8 cellular contexts compared by ENCODE assay signal in genomic region chr20:45970646-45971424, GRCh38. TPM values are rescaled to one million over a fixed set of nuclear protein-coding genes. Genes with fewer than 3 reads are reported as not detected.
DNase-seq lines count a peak whose midpoint lies in the region; ATAC-seq and TF ChIP-seq lines count a peak whose summit lies in the region.

No MANE protein-coding gene starts in this region.

- H3K27ac ChIP-seq in epithelial cell of prostate: peak overlapping the region; percentile 99

- H3K4me3 Mint-ChIP-seq in naive B cell: peak overlapping the region; percentile 89 to 99 (median 95)

- H3K9me3 Mint-ChIP-seq in naive B cell: peaks cover 0 to 4% (median 0%) of the 10 kb centered on the region in 7 donors

- H3K4me1 Mint-ChIP-seq in naive B cell: peaks cover 23 to 31% (median 30%) of the 10 kb centered on the region in 3 donors

- peaks cover 0 to 2% (median 0%) of the 10 kb centered on the region in 3 donors for H3K27me3 Mint-ChIP-seq in naive B cell

- H3K27ac Mint-ChIP-seq in naive B cell: peak overlapping the region; percentile 56 to 100 (median 97)

- H3K36me3 Mint-ChIP-seq in naive B cell: peaks cover 6 to 8% of the 10 kb centered on the region in 2 donors

- ATAC-seq in GM21528 (IDR thresholded peaks at IDR 0.05; ENCODE audit: low FRiP score, unreplicated experiment) (peak; percentile 5), SK-N-SH treated with all-trans-retinoic acid at 6 μM for 48 hours (peak; percentile 8), naive B cell (ENCODE audit: low read depth in 2 of 2) (no peak), HG03097 (IDR thresholded peaks at IDR 0.05; ENCODE audit: low FRiP score, unreplicated experiment) (no peak)

- DNase-seq in CD1c-positive myeloid dendritic cell (ENCODE audit: extremely low spot score): peak; percentile 27
- DNase-seq in epithelial cell of prostate (ENCODE audit: low read depth, low spot score): no peak
- DNase-seq in naive B cell: peak; percentile 33
- no peak for DNase-seq in SKM-1 treated with dmso at 0.1 percent for 144 hours (lab: John Stamatoyannopoulos, UW; ENCODE audit: unreplicated experiment)
- DNase-seq in activated CD4-positive, CD25-positive, alpha-beta regulatory T cell (lab: John Stamatoyannopoulos, UW): no peak

TF ChIP-seq in SK-N-SH treated with all-trans-retinoic acid at 6 μM for 48 hours, 23 proteins besides CTCF, POLR2A, EP300 and RAD21:
- TF ChIP-seq ZC3H10 (CRISPR knock-in tag; IDR thresholded peaks at IDR 0.05): no peak
- no peak for TF ChIP-seq PPARA (CRISPR knock-in tag; IDR thresholded peaks at IDR 0.05; ENCODE audit: borderline replicate concordance)
- TF ChIP-seq CSDC2 (CRISPR knock-in tag; IDR thresholded peaks at IDR 0.05): no peak
- no peak for TF ChIP-seq BACH2 (CRISPR knock-in tag; IDR thresholded peaks at IDR 0.05; ENCODE audit: borderline replicate concordance)
- TF ChIP-seq, protein P1, sequence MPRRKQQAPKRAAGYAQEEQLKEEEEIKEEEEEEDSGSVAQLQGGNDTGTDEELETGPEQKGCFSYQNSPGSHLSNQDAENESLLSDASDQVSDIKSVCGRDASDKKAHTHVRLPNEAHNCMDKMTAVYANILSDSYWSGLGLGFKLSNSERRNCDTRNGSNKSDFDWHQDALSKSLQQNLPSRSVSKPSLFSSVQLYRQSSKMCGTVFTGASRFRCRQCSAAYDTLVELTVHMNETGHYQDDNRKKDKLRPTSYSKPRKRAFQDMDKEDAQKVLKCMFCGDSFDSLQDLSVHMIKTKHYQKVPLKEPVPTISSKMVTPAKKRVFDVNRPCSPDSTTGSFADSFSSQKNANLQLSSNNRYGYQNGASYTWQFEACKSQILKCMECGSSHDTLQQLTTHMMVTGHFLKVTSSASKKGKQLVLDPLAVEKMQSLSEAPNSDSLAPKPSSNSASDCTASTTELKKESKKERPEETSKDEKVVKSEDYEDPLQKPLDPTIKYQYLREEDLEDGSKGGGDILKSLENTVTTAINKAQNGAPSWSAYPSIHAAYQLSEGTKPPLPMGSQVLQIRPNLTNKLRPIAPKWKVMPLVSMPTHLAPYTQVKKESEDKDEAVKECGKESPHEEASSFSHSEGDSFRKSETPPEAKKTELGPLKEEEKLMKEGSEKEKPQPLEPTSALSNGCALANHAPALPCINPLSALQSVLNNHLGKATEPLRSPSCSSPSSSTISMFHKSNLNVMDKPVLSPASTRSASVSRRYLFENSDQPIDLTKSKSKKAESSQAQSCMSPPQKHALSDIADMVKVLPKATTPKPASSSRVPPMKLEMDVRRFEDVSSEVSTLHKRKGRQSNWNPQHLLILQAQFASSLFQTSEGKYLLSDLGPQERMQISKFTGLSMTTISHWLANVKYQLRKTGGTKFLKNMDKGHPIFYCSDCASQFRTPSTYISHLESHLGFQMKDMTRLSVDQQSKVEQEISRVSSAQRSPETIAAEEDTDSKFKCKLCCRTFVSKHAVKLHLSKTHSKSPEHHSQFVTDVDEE (CRISPR knock-in tag; IDR thresholded peaks at IDR 0.05): no peak
- no peak for TF ChIP-seq ARNTL (CRISPR knock-in tag; IDR thresholded peaks at IDR 0.05; ENCODE audit: borderline replicate concordance, low read depth)
- TF ChIP-seq, protein P2, sequence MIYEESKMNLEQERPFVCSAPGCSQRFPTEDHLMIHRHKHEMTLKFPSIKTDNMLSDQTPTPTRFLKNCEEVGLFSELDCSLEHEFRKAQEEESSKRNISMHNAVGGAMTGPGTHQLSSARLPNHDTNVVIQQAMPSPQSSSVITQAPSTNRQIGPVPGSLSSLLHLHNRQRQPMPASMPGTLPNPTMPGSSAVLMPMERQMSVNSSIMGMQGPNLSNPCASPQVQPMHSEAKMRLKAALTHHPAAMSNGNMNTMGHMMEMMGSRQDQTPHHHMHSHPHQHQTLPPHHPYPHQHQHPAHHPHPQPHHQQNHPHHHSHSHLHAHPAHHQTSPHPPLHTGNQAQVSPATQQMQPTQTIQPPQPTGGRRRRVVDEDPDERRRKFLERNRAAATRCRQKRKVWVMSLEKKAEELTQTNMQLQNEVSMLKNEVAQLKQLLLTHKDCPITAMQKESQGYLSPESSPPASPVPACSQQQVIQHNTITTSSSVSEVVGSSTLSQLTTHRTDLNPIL (CRISPR knock-in tag; IDR thresholded peaks at IDR 0.05; ENCODE audit: low read depth): no peak
- no peak for TF ChIP-seq PATZ1 (CRISPR knock-in tag; IDR thresholded peaks at IDR 0.05; ENCODE audit: borderline replicate concordance)
- TF ChIP-seq ZNF565 (CRISPR knock-in tag; conservative IDR thresholded peaks at IDR 0.05; ENCODE audit: low read depth): no peak
- no peak for TF ChIP-seq SNAI2 (CRISPR knock-in tag; IDR thresholded peaks at IDR 0.05)
- TF ChIP-seq OSR1 (CRISPR knock-in tag; IDR thresholded peaks at IDR 0.05): no peak
- TF ChIP-seq ISL1 (CRISPR knock-in tag; IDR thresholded peaks at IDR 0.05): no peak
- no peak for TF ChIP-seq RARB (CRISPR knock-in tag; IDR thresholded peaks at IDR 0.05)
- no peak for TF ChIP-seq ZNF8 (CRISPR knock-in tag; IDR thresholded peaks at IDR 0.05)
- TF ChIP-seq ZFP3 (CRISPR knock-in tag; IDR thresholded peaks at IDR 0.05): no peak
- TF ChIP-seq TCF4 (CRISPR knock-in tag; IDR thresholded peaks at IDR 0.05; ENCODE audit: borderline replicate concordance): no peak
- no peak for TF ChIP-seq CSRNP3 (CRISPR knock-in tag; IDR thresholded peaks at IDR 0.05)

RNA-seq across cellular contexts. Expression of gene ZNF335, which starts 1.2 kb away (rescaled TPM):
- polyA plus RNA-seq in naive B cell (ENCODE audit: low read depth in 6 of 6): 10 to 100 TPM; 10.4 to 24.3 (median 15.5) TPM

RNA-seq across cellular contexts. Expression of gene PCIF1, which starts 36.4 kb away (rescaled TPM):
- 100 to 1,000 TPM in 1 of 6 donors, 10 to 100 TPM in 5; 76.3 to 123 (median 91.4) TPM for polyA plus RNA-seq in naive B cell (ENCODE audit: low read depth in 6 of 6)

RNA-seq across cellular contexts. Expression of gene MMP9, which starts 37.9 kb away (rescaled TPM):
- polyA plus RNA-seq in naive B cell (ENCODE audit: low read depth in 6 of 6): under 1 TPM in 2 of 6 donors, not detected in 4; 0.19 to 0.25 TPM

RNA-seq across cellular contexts. Expression of gene SLC12A5, which starts 58.2 kb away (rescaled TPM):
- polyA plus RNA-seq in naive B cell (ENCODE audit: low read depth in 6 of 6): not detected

RNA-seq across cellular contexts. Expression of gene PLTP, which starts 58.9 kb away (rescaled TPM):
- polyA plus RNA-seq in naive B cell (ENCODE audit: low read depth in 6 of 6): 10 to 100 TPM in 1 of 6 donors, 1 to 10 TPM in 4, under 1 TPM in 1; 0.66 to 10.2 (median 5.1) TPM

Comparison
In these comparisons a context has a peak if more than half of its experiments do, and no peak if none do; other contexts are left out.
1. DNase-seq: peak in CD1c-positive myeloid dendritic cell (single experiment) and naive B cell (single experiment); none in epithelial cell of prostate (single experiment), SKM-1 treated with dmso at 0.1 percent for 144 hours (single experiment) and activated CD4-positive, CD25-positive, alpha-beta regulatory T cell (0 of 4).
2. ATAC-seq: peak in GM21528 (single experiment) and SK-N-SH treated with all-trans-retinoic acid at 6 μM for 48 hours (single experiment); none in naive B cell (0 of 2) and HG03097 (single experiment).